Comparison of ENCODE assay signal across 8 cellular contexts in the genomic region with DNA sequence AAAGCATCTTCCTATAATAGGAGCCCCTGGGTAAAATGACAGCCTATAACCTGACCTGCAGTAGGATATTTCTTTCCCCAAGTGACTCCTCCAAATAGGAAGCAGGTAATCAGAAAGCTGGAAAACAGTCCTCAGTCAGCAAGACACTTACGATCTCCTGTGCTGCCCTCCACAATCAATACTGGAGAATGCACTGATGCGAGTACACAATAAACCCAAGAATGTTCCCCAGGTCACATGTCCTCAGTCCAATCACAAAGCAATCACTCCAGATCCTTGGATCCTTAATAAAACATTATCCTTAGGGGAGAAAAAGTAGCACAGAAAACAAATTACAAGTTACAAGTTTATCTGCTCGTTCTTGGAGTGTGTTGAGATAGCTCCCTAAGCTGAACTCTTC.
"Had no signal": no experiment of that assay in that cellular context is flagged by ENCODE, and none has a peak within 500 bp of the region (broad histone marks: within the 10 kb centered on the region; RNA-seq: fewer than 3 reads in every experiment).

No MANE protein-coding gene starts in this region.

- H3K27me3 Mint-ChIP-seq: activated naive CD8-positive, alpha-beta T cell; T-helper 17 cell had no signal

- H3K27ac Mint-ChIP-seq: activated naive CD8-positive, alpha-beta T cell; T-helper 17 cell had no signal

- H3K27ac ChIP-seq: heart left ventricle, parathyroid adenoma, skin epidermis, tibial artery had no signal

- H3K9ac ChIP-seq: parathyroid adenoma had no signal

- H2AFZ ChIP-seq: parathyroid adenoma had no signal

- H3K27me3 ChIP-seq: heart left ventricle, tibial artery had no signal

- H3K4me3 ChIP-seq: heart left ventricle, skin epidermis, tibial artery had no signal

- H3K9me3 ChIP-seq: heart left ventricle, tibial artery had no signal

- ATAC-seq: heart left ventricle, T-helper 17 cell had no signal

- H3K4me1 ChIP-seq: parathyroid adenoma had no signal

- DNase-seq: activated T-cell treated with anti-CD3 and anti-CD28 coated beads, Interleukin-2, amount 50 U/mL, for 1 hour; heart left ventricle; mammary epithelial cell; T-helper 17 cell; tibial artery had no signal

- H3K36me3 ChIP-seq: tibial artery had no signal

- H3K4me3 Mint-ChIP-seq: activated naive CD8-positive, alpha-beta T cell; T-helper 17 cell had no signal
